ENCODE assay signal across 8 cellular contexts in genomic region chr17:75517277-75517865, GRCh38. TPM values are rescaled to one million over a fixed set of nuclear protein-coding genes. Genes with fewer than 3 reads are reported as not detected.
DNase-seq lines count a peak whose midpoint lies in the region; ATAC-seq, FAIRE-seq and TF ChIP-seq lines count a peak whose summit lies in the region.

No MANE protein-coding gene starts in this region.

- no peak for TF ChIP-seq CTCF in AG04450 (IDR thresholded peaks at IDR 0.05; ENCODE audit: low read depth, low read length)

- POLR2A ChIA-PET in AG04450 (lab: Yijun Ruan, JAX), result interaction anchor here (0.5 to 1.5 kb wide), 4 partner anchors 8 to 256 kb away, joined by 3 to 5 read pairs (median 4); partner anchors contain the start of genes GGA3, GRB2 and LLGL2

- H3K9me3 Mint-ChIP-seq in activated T-helper 17 cell treated with anti-CD3 and anti-CD28 coated beads, Interleukin-2, amount 50 U/mL, for 72 hours, result no peaks in the 10 kb centered on the region
- no peaks in the 10 kb centered on the region for H3K9me3 Mint-ChIP-seq in stimulated activated effector memory CD8-positive, alpha-beta T cell treated with anti-CD3 and anti-CD28 coated beads, Interleukin-12 subunit alpha, Interleukin-12 subunit beta, amount 100 ng/mL, for 72 hours

- peaks cover 5% of the 10 kb centered on the region for H3K4me1 ChIP-seq in iPS-15b (ENCODE audit: control insufficient read depth, insufficient read depth, low read length)

- ATAC-seq in activated T-helper 17 cell treated with anti-CD3 and anti-CD28 coated beads, Interleukin-2, amount 50 U/mL, for 72 hours (replicated peaks), result no peak
- ATAC-seq in stimulated activated effector memory CD8-positive, alpha-beta T cell treated with anti-CD3 and anti-CD28 coated beads, Interleukin-12 subunit alpha, Interleukin-12 subunit beta, amount 100 ng/mL, for 72 hours, result peak; percentile 4
- ATAC-seq in HG03045 (IDR thresholded peaks at IDR 0.05; ENCODE audit: unreplicated experiment) (no peak), GM18519 (IDR thresholded peaks at IDR 0.05; ENCODE audit: low FRiP score, unreplicated experiment) (no peak)

- no peaks in the 10 kb centered on the region for H3K27me3 ChIP-seq in AG04450 (ENCODE audit: control insufficient read depth, insufficient read depth, low read length)
- no peaks in the 10 kb centered on the region for H3K27me3 ChIP-seq in iPS-15b (ENCODE audit: control insufficient read depth, insufficient read depth, low read length)

- peaks cover 15% of the 10 kb centered on the region for H3K4me1 Mint-ChIP-seq in activated T-helper 17 cell treated with anti-CD3 and anti-CD28 coated beads, Interleukin-2, amount 50 U/mL, for 72 hours
- peaks cover 22% of the 10 kb centered on the region for H3K4me1 Mint-ChIP-seq in stimulated activated effector memory CD8-positive, alpha-beta T cell treated with anti-CD3 and anti-CD28 coated beads, Interleukin-12 subunit alpha, Interleukin-12 subunit beta, amount 100 ng/mL, for 72 hours

- H3K4me3 Mint-ChIP-seq in activated T-helper 17 cell treated with anti-CD3 and anti-CD28 coated beads, Interleukin-2, amount 50 U/mL, for 72 hours, result peak overlapping the region; percentile 68
- peak overlapping the region; percentile 76 for H3K4me3 Mint-ChIP-seq in stimulated activated effector memory CD8-positive, alpha-beta T cell treated with anti-CD3 and anti-CD28 coated beads, Interleukin-12 subunit alpha, Interleukin-12 subunit beta, amount 100 ng/mL, for 72 hours

- peaks cover 16% of the 10 kb centered on the region for H3K36me3 ChIP-seq in iPS-15b (ENCODE audit: control insufficient read depth, insufficient read depth, low read length)

- peak overlapping the region; percentile 15 for H3K27ac Mint-ChIP-seq in activated T-helper 17 cell treated with anti-CD3 and anti-CD28 coated beads, Interleukin-2, amount 50 U/mL, for 72 hours
- peak overlapping the region; percentile 79 for H3K27ac Mint-ChIP-seq in stimulated activated effector memory CD8-positive, alpha-beta T cell treated with anti-CD3 and anti-CD28 coated beads, Interleukin-12 subunit alpha, Interleukin-12 subunit beta, amount 100 ng/mL, for 72 hours

- no peak for DNase-seq in AG04450 (ENCODE audit: low read depth, low spot score)
- no peak for DNase-seq in HTR-8/SVneo (ENCODE audit: insufficient read length, low spot score)
- peak in 1 of 2 donors; percentile 75 for DNase-seq in stimulated activated effector memory CD8-positive, alpha-beta T cell treated with anti-CD3 and anti-CD28 coated beads, Interleukin-12 subunit alpha, Interleukin-12 subunit beta, amount 100 ng/mL, for 72 hours (ENCODE audit: low spot score in 2 of 2)
- no peak for DNase-seq in amniotic stem cell (lab: John Stamatoyannopoulos, UW)

- H3K4me3 ChIP-seq in AG04450 (ENCODE audit: low read depth, low read length), result peak overlapping the region; percentile 73
- H3K4me3 ChIP-seq in iPS-15b (ENCODE audit: low read depth, low read length), result peak overlapping the region; percentile 75

- peaks cover 43% of the 10 kb centered on the region for H3K36me3 Mint-ChIP-seq in activated T-helper 17 cell treated with anti-CD3 and anti-CD28 coated beads, Interleukin-2, amount 50 U/mL, for 72 hours (ENCODE audit: low read depth)
- peaks cover 46% of the 10 kb centered on the region for H3K36me3 Mint-ChIP-seq in stimulated activated effector memory CD8-positive, alpha-beta T cell treated with anti-CD3 and anti-CD28 coated beads, Interleukin-12 subunit alpha, Interleukin-12 subunit beta, amount 100 ng/mL, for 72 hours

- H3K27me3 Mint-ChIP-seq in activated T-helper 17 cell treated with anti-CD3 and anti-CD28 coated beads, Interleukin-2, amount 50 U/mL, for 72 hours, result no peaks in the 10 kb centered on the region

- CTCF ChIA-PET in AG04450 (lab: Charles Lee), result interaction anchor here (1.0 to 1.3 kb wide), 6 partner anchors 28 to 236 kb away, joined by 3 to 6 read pairs (median 4); partner anchors contain the start of gene SMIM5

- H3K9me3 ChIP-seq in AG04450 (ENCODE audit: control insufficient read depth, insufficient read depth, low read length) (no peaks in the 10 kb centered on the region; the same call in 1 of the 2 replicates), iPS-15b (ENCODE audit: control insufficient read depth, insufficient read depth, low read length) (no peaks in the 10 kb centered on the region)

- no peak overlapping the region for H3K9ac ChIP-seq in iPS-15b (ENCODE audit: low read depth, low read length)

- peak; percentile 80 for FAIRE-seq in HTR-8/SVneo (lab: Jason Lieb, UNC)

- no peak overlapping the region for H3K27ac ChIP-seq in AG04450 (ENCODE audit: low read depth, low read length)

RNA-seq across cellular contexts. Expression of gene TSEN54, which starts 1.0 kb away (rescaled TPM):
- polyA plus RNA-seq in AG04450 (2011; rRNA removed), result 8.8 and 10.9 TPM in 2 replicates
- polyA minus RNA-seq in AG04450 (2011; rRNA and poly(A)+ RNA removed), result 9.4 and 10.8 TPM in 2 replicates
- 10 to 100 TPM; 25.3 to 46.4 TPM for total RNA-seq in activated T-helper 17 cell treated with anti-CD3 and anti-CD28 coated beads, Interleukin-2, amount 50 U/mL, for 72 hours

RNA-seq across cellular contexts. Expression of gene CASKIN2, which starts 2.0 kb away (rescaled TPM):
- polyA plus RNA-seq in AG04450 (2011; rRNA removed), result 1.9 and 2.8 TPM in 2 replicates
- polyA minus RNA-seq in AG04450 (2011; rRNA and poly(A)+ RNA removed), result 7.0 and 7.4 TPM in 2 replicates
- total RNA-seq in activated T-helper 17 cell treated with anti-CD3 and anti-CD28 coated beads, Interleukin-2, amount 50 U/mL, for 72 hours, result 1 to 10 TPM; 2.9 to 5.4 TPM

RNA-seq across cellular contexts. Expression of gene LLGL2, which starts 8.1 kb away (rescaled TPM):
- 0.19 and 0.24 TPM in 2 replicates for polyA plus RNA-seq in AG04450 (2011; rRNA removed)
- polyA minus RNA-seq in AG04450 (2011; rRNA and poly(A)+ RNA removed), result 0.69 TPM in 1 of 2 replicates, not detected in the other
- total RNA-seq in activated T-helper 17 cell treated with anti-CD3 and anti-CD28 coated beads, Interleukin-2, amount 50 U/mL, for 72 hours, result 10 to 100 TPM; 16.7 to 24.1 TPM
